Comparison of ENCODE assay signal across 8 cellular contexts in the genomic region with DNA sequence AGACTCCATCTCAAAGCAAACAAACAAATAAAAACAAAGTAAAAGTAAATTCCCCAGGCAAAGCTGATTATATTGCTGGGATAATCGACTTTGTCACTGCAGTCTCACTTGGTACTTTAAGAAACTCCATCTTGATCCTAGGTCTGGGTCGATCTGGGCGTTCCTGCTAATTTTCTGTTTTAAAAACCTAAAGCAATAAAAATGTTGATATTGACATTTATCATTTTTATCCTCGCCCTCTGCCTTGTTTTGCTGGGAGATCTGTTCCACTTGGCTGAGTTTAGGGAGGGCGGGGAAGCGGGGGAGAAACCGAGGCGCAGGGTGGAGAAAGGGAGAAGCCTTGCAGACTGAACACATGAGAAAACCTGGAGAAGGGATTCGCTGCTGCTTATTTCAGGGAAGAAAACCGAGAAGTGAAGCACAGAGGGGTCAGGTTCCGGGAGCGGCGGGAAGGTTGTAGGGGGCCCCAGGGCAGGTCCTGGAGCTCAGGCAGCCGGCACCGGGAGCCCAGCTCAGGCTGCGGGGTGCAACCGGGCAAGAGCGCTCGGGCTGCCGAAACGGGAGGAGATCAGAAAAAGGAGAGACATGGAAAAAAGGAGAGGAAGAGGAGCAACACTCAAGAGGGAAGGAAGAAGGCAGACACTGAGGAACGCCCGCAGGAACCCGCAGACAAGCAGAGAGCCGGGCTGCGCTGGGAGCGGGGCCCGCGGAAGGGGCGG. TPM values are rescaled to one million over a fixed set of nuclear protein-coding genes. Genes with fewer than 3 reads are reported as not detected.
DNase-seq lines count a peak whose midpoint lies in the region; ATAC-seq and TF ChIP-seq lines count a peak whose summit lies in the region.

No MANE protein-coding gene starts in this region.

- no peak for DNase-seq in activated CD4-positive, alpha-beta T cell treated with anti-CD3 and anti-CD28 coated beads, Interleukin-2, amount 10 ng/mL, durations not matched to agents 24 days and 14 days
- DNase-seq in activated CD4-positive, alpha-beta T cell treated with anti-CD3 and anti-CD28 coated beads, Interleukin-2, amount 50 U/mL, for 48 hours = no peak
- DNase-seq in H4 (ENCODE audit: low spot score) (peak; percentile 19), LNCaP clone FGC (ENCODE audit: low read depth) (no peak), Right ventricle myocardium superior (no peak), progenitor cell of endocrine pancreas (ENCODE audit: low spot score, unreplicated experiment) (no peak), T-helper 9 cell (no peak)
- no peak for DNase-seq in activated T-helper 1 cell treated with anti-CD3 and anti-CD28 coated beads, Interleukin-12 subunit alpha, Interleukin-12 subunit beta, Interleukin-2, Interleukin-4 antibody, amounts not matched to agents 30 ng/mL and 10 ng/mL and 1 ng/mL, durations not matched to agents 14 hours and 24 hours and 36 hours (ENCODE audit: low spot score)

- peak overlapping the region; percentile 64 for H3K4me3 ChIP-seq in LNCaP clone FGC (ENCODE audit: low read depth, low read length)

- intact Hi-C loops in activated CD4-positive, alpha-beta T cell treated with anti-CD3 and anti-CD28 coated beads, Interleukin-2, amount 10 ng/mL, durations not matched to agents 24 days and 14 days (cut with micrococcal nuclease) = loop anchor here (1.0 to 10.0 kb wide), 5 partner anchors 27 to 1378 kb away; partner anchors contain the start of genes AGAP3, FASTK, GALNT11 and KMT2C
- intact Hi-C loops in activated T-helper 1 cell treated with anti-CD3 and anti-CD28 coated beads, Interleukin-12 subunit alpha, Interleukin-12 subunit beta, Interleukin-2, Interleukin-4 antibody, amounts not matched to agents 30 ng/mL and 10 ng/mL and 1 ng/mL, durations not matched to agents 14 hours and 24 hours and 36 hours (cut with micrococcal nuclease) = loop anchor here (1.0 to 5.0 kb wide), 4 partner anchors 27 to 213 kb away; partner anchors contain the start of genes KMT2C and XRCC2
- intact Hi-C loops in Right ventricle myocardium superior (cut with DNase I) = no loop called here

- no peaks in the 10 kb centered on the region for H3K9me3 Mint-ChIP-seq in activated CD4-positive, alpha-beta T cell treated with anti-CD3 and anti-CD28 coated beads, Interleukin-2, amount 10 ng/mL, durations not matched to agents 24 days and 14 days
- no peaks in the 10 kb centered on the region for H3K9me3 Mint-ChIP-seq in activated T-helper 1 cell treated with anti-CD3 and anti-CD28 coated beads, Interleukin-12 subunit alpha, Interleukin-12 subunit beta, Interleukin-2, Interleukin-4 antibody, amounts not matched to agents 30 ng/mL and 10 ng/mL and 1 ng/mL, durations not matched to agents 14 hours and 24 hours and 36 hours
- no peaks in the 10 kb centered on the region for H3K9me3 Mint-ChIP-seq in progenitor cell of endocrine pancreas (ENCODE audit: low read depth)

- peaks cover 1% of the 10 kb centered on the region for H3K27me3 Mint-ChIP-seq in activated CD4-positive, alpha-beta T cell treated with anti-CD3 and anti-CD28 coated beads, Interleukin-2, amount 10 ng/mL, durations not matched to agents 24 days and 14 days
- H3K27me3 Mint-ChIP-seq in activated T-helper 1 cell treated with anti-CD3 and anti-CD28 coated beads, Interleukin-12 subunit alpha, Interleukin-12 subunit beta, Interleukin-2, Interleukin-4 antibody, amounts not matched to agents 30 ng/mL and 10 ng/mL and 1 ng/mL, durations not matched to agents 14 hours and 24 hours and 36 hours (ENCODE audit: insufficient read depth) = no peaks in the 10 kb centered on the region
- H3K27me3 Mint-ChIP-seq in progenitor cell of endocrine pancreas = no peaks in the 10 kb centered on the region

- peaks cover 2% of the 10 kb centered on the region for H3K36me3 Mint-ChIP-seq in activated CD4-positive, alpha-beta T cell treated with anti-CD3 and anti-CD28 coated beads, Interleukin-2, amount 10 ng/mL, durations not matched to agents 24 days and 14 days (ENCODE audit: low read depth)
- no peaks in the 10 kb centered on the region for H3K36me3 Mint-ChIP-seq in activated T-helper 1 cell treated with anti-CD3 and anti-CD28 coated beads, Interleukin-12 subunit alpha, Interleukin-12 subunit beta, Interleukin-2, Interleukin-4 antibody, amounts not matched to agents 30 ng/mL and 10 ng/mL and 1 ng/mL, durations not matched to agents 14 hours and 24 hours and 36 hours (ENCODE audit: low read depth)
- no peaks in the 10 kb centered on the region for H3K36me3 Mint-ChIP-seq in progenitor cell of endocrine pancreas (ENCODE audit: insufficient read depth)

- peak overlapping the region; percentile 84 for H3K27ac Mint-ChIP-seq in activated CD4-positive, alpha-beta T cell treated with anti-CD3 and anti-CD28 coated beads, Interleukin-2, amount 10 ng/mL, durations not matched to agents 24 days and 14 days
- H3K27ac Mint-ChIP-seq in activated T-helper 1 cell treated with anti-CD3 and anti-CD28 coated beads, Interleukin-12 subunit alpha, Interleukin-12 subunit beta, Interleukin-2, Interleukin-4 antibody, amounts not matched to agents 30 ng/mL and 10 ng/mL and 1 ng/mL, durations not matched to agents 14 hours and 24 hours and 36 hours = peak overlapping the region; percentile 31
- H3K27ac Mint-ChIP-seq in progenitor cell of endocrine pancreas = peak overlapping the region; percentile 98

- ATAC-seq in Right ventricle myocardium superior (ENCODE audit: poor library complexity) = peak; percentile 24

- TF ChIP-seq CTCF in LNCaP clone FGC (IDR thresholded peaks at IDR 0.05; ENCODE audit: control insufficient read depth, extremely low read depth, insufficient read depth) = no peak
- TF ChIP-seq CTCF in progenitor cell of endocrine pancreas (IDR thresholded peaks at IDR 0.05; ENCODE audit: unreplicated experiment) = no peak

- H3K4me3 Mint-ChIP-seq in activated CD4-positive, alpha-beta T cell treated with anti-CD3 and anti-CD28 coated beads, Interleukin-2, amount 10 ng/mL, durations not matched to agents 24 days and 14 days = peak overlapping the region; percentile 97
- H3K4me3 Mint-ChIP-seq in activated T-helper 1 cell treated with anti-CD3 and anti-CD28 coated beads, Interleukin-12 subunit alpha, Interleukin-12 subunit beta, Interleukin-2, Interleukin-4 antibody, amounts not matched to agents 30 ng/mL and 10 ng/mL and 1 ng/mL, durations not matched to agents 14 hours and 24 hours and 36 hours = peak overlapping the region; percentile 92
- peak overlapping the region; percentile 95 for H3K4me3 Mint-ChIP-seq in progenitor cell of endocrine pancreas (ENCODE audit: low read depth)

- H3K4me1 Mint-ChIP-seq in activated CD4-positive, alpha-beta T cell treated with anti-CD3 and anti-CD28 coated beads, Interleukin-2, amount 10 ng/mL, durations not matched to agents 24 days and 14 days = peaks cover 12% of the 10 kb centered on the region
- peaks cover 10% of the 10 kb centered on the region for H3K4me1 Mint-ChIP-seq in activated T-helper 1 cell treated with anti-CD3 and anti-CD28 coated beads, Interleukin-12 subunit alpha, Interleukin-12 subunit beta, Interleukin-2, Interleukin-4 antibody, amounts not matched to agents 30 ng/mL and 10 ng/mL and 1 ng/mL, durations not matched to agents 14 hours and 24 hours and 36 hours (ENCODE audit: low read depth)
- peaks cover 7% of the 10 kb centered on the region for H3K4me1 Mint-ChIP-seq in progenitor cell of endocrine pancreas (ENCODE audit: low read depth)

RNA-seq across cellular contexts. Expression of gene KMT2C, which starts 27.4 kb away (rescaled TPM):
- total RNA-seq in activated CD4-positive, alpha-beta T cell treated with anti-CD3 and anti-CD28 coated beads, Interleukin-2, amount 10 ng/mL, durations not matched to agents 24 days and 14 days = 59.4 and 68.4 TPM in 2 replicates
- total RNA-seq in H4 (2014; rRNA removed; shearing (Covaris generic)) = 10.1 and 11.0 TPM in 2 replicates
- 59.5 and 64.2 TPM in 2 replicates for total RNA-seq in activated T-helper 1 cell treated with anti-CD3 and anti-CD28 coated beads, Interleukin-12 subunit alpha, Interleukin-12 subunit beta, Interleukin-2, Interleukin-4 antibody, amounts not matched to agents 30 ng/mL and 10 ng/mL and 1 ng/mL, durations not matched to agents 14 hours and 24 hours and 36 hours
- total RNA-seq in Right ventricle myocardium superior (34.8 TPM), progenitor cell of endocrine pancreas (72.6 and 75.9 TPM in 2 replicates)

Comparison
In these comparisons a context has a peak if more than half of its experiments do, and no peak if none do; other contexts are left out.
1. H3K27ac Mint-ChIP-seq: peak in every context shown above with its lines; median percentile 98 in progenitor cell of endocrine pancreas; 84 in activated CD4-positive, alpha-beta T cell treated with anti-CD3 and anti-CD28 coated beads, Interleukin-2, amount 10 ng/mL, durations not matched to agents 24 days and 14 days; 31 in activated T-helper 1 cell treated with anti-CD3 and anti-CD28 coated beads, Interleukin-12 subunit alpha, Interleukin-12 subunit beta, Interleukin-2, Interleukin-4 antibody, amounts not matched to agents 30 ng/mL and 10 ng/mL and 1 ng/mL, durations not matched to agents 14 hours and 24 hours and 36 hours.